Comparison of ENCODE assay signal across 8 cellular contexts in genomic region chr11:12377106-12377823, GRCh38. TPM values are rescaled to one million over a fixed set of nuclear protein-coding genes. Genes with fewer than 3 reads are reported as not detected.
DNase-seq lines count a peak whose midpoint lies in the region; ATAC-seq and TF ChIP-seq lines count a peak whose summit lies in the region.

Gene PARVA (plus strand): TSS chr11:12377571. CDS start chr11:12377648, 77 bp downstream.

- peaks cover 3% of the 10 kb centered on the region for H3K36me3 Mint-ChIP-seq in endothelial cell (ENCODE audit: low read depth, unreplicated experiment)

- H2BK5ac ChIP-seq in mesenchymal stem cell (ENCODE audit: low read depth, low read length, poor library complexity, severe bottlenecking), result peak within 1 kb of the TSS; percentile 98

- H2BK120ac ChIP-seq in mesenchymal stem cell (ENCODE audit: low read depth, low read length), result peak within 1 kb of the TSS; percentile 94

- no peaks in the 10 kb centered on the region for H3K79me1 ChIP-seq in mesenchymal stem cell (replicated peaks; ENCODE audit: low read length, poor library complexity, severe bottlenecking)

- peak within 1 kb of the TSS; percentile 72 to 97 for H2BK12ac ChIP-seq in mesenchymal stem cell (ENCODE audit: low read length in 2 of 2)

- peak within 1 kb of the TSS; percentile 87 for H2AK5ac ChIP-seq in mesenchymal stem cell (ENCODE audit: low read length, severe bottlenecking)

- TF ChIP-seq CTCF in endothelial cell (IDR thresholded peaks at IDR 0.05; ENCODE audit: unreplicated experiment), result no peak

- no peaks in the 10 kb centered on the region for H3K27me3 ChIP-seq in mesenchymal stem cell (ENCODE audit: control insufficient read depth in 1 of 2, insufficient read depth in 1 of 2, low read length in 2 of 2)

- H3K27ac ChIP-seq in SK-N-MC, result no peak within 1 kb of the TSS
- peak within 1 kb of the TSS; percentile 98 for H3K27ac ChIP-seq in mesenchymal stem cell (ENCODE audit: low read length, poor library complexity, severe bottlenecking)

- no peak for ATAC-seq in HG03520 (IDR thresholded peaks at IDR 0.05; ENCODE audit: unreplicated experiment)
- no peak for ATAC-seq in HG03196 (IDR thresholded peaks at IDR 0.05; ENCODE audit: unreplicated experiment)

- no peaks in the 10 kb centered on the region for H3K9me3 Mint-ChIP-seq in endothelial cell (ENCODE audit: unreplicated experiment)

- H2BK15ac ChIP-seq in mesenchymal stem cell (ENCODE audit: low read depth, poor library complexity, severe bottlenecking), result peak within 1 kb of the TSS; percentile 83

- 6% methylated on average over 41 of the region's 55 CpGs for WGBS in mesenchymal stem cell

- H3K27ac Mint-ChIP-seq in endothelial cell (ENCODE audit: unreplicated experiment), result peak within 1 kb of the TSS; percentile 99

- H3K9ac ChIP-seq in SK-N-MC (ENCODE audit: insufficient read length) (peak within 1 kb of the TSS; percentile 89), mesenchymal stem cell (ENCODE audit: low read length) (peak within 1 kb of the TSS; percentile 97)

- H3K4me1 ChIP-seq in mesenchymal stem cell (ENCODE audit: control insufficient read depth, insufficient read depth, low read depth, low read length), result peaks cover 10% of the 10 kb centered on the region

- H3K27me3 Mint-ChIP-seq in endothelial cell (ENCODE audit: unreplicated experiment), result peaks cover 6% of the 10 kb centered on the region

- peak within 1 kb of the TSS; percentile 90 to 95 for H3K4ac ChIP-seq in mesenchymal stem cell (ENCODE audit: low read depth in 1 of 2, low read length in 2 of 2)

- H3K14ac ChIP-seq in mesenchymal stem cell (ENCODE audit: low read length in 2 of 2), result peak within 1 kb of the TSS; percentile 35 to 59

- H3K18ac ChIP-seq in mesenchymal stem cell (ENCODE audit: low read depth in 1 of 2, low read length in 2 of 2), result peak within 1 kb of the TSS; percentile 96 to 100

- H3K9me3 ChIP-seq in SK-N-MC (ENCODE audit: low read depth, low read length) (no peaks in the 10 kb centered on the region), mesenchymal stem cell (ENCODE audit: control insufficient read depth, low read length) (no peaks in the 10 kb centered on the region)

- H3K23ac ChIP-seq in mesenchymal stem cell (ENCODE audit: low read length in 2 of 2), result peak within 1 kb of the TSS; percentile 30 to 34

- H4K91ac ChIP-seq in mesenchymal stem cell (ENCODE audit: low read length), result peak within 1 kb of the TSS; percentile 95

- H3K36me3 ChIP-seq in SK-N-MC (ENCODE audit: insufficient read depth, low read length) (no peaks in the 10 kb centered on the region), mesenchymal stem cell (ENCODE audit: control insufficient read depth in 1 of 2, insufficient read depth in 2 of 2, low read depth in 1 of 2, low read length in 2 of 2) (peaks cover 0 to 22% of the 10 kb centered on the region in 2 experiments)

- peaks cover 17% of the 10 kb centered on the region for H3K4me1 Mint-ChIP-seq in endothelial cell (ENCODE audit: unreplicated experiment)

- DNase-seq in DMS 273 (lab: John Stamatoyannopoulos, UW; ENCODE audit: unreplicated experiment) (peak; percentile 82), DMS 273 treated with DMSO at 0.1 percent for 48 hours (lab: John Stamatoyannopoulos, UW) (no peak), SK-N-MC (ENCODE audit: low read depth, low spot score) (no peak), endothelial cell (ENCODE audit: low spot score) (peak; percentile 79), mesenchymal stem cell (peak; percentile 90), ureter (ENCODE audit: low spot score) (peak; percentile 78)

- peak within 1 kb of the TSS; percentile 59 for H2AFZ ChIP-seq in mesenchymal stem cell (ENCODE audit: low read depth, low read length)

- peak within 1 kb of the TSS; percentile 99 for H4K8ac ChIP-seq in mesenchymal stem cell (ENCODE audit: low read length)

- peak within 1 kb of the TSS; percentile 98 for H3K4me3 Mint-ChIP-seq in endothelial cell (ENCODE audit: unreplicated experiment)

- peak within 1 kb of the TSS; percentile 93 for H3K4me3 ChIP-seq in SK-N-MC
- peak within 1 kb of the TSS; percentile 74 to 95 for H3K4me3 ChIP-seq in mesenchymal stem cell (ENCODE audit: insufficient read depth in 1 of 2, low read depth in 1 of 2, low read length in 2 of 2)

- H3K4me2 ChIP-seq in mesenchymal stem cell (ENCODE audit: low read length, poor library complexity, severe bottlenecking), result peak within 1 kb of the TSS; percentile 79

RNA-seq across cellular contexts. Expression of gene PARVA, which starts in this region (rescaled TPM):
- total RNA-seq in endothelial cell (ENCODE audit: unreplicated experiment) (53.3 TPM), ureter (101 TPM)
- polyA plus RNA-seq in mesenchymal stem cell (2013, experiment 1 of 2), result 109 TPM
- polyA plus RNA-seq in mesenchymal stem cell (2013, experiment 2 of 2), result 110 TPM

Comparison
In these comparisons a context has a peak if more than half of its experiments do, and no peak if none do; other contexts are left out.
1. DNase-seq: peak in DMS 273 (single experiment), endothelial cell (single experiment), mesenchymal stem cell (single experiment) and ureter (single experiment); none in DMS 273 treated with DMSO at 0.1 percent for 48 hours (single experiment) and SK-N-MC (single experiment).